ENCODE assay signal across 8 cellular contexts in genomic region chr17:43943769-43944418, GRCh38. TPM values are rescaled to one million over a fixed set of nuclear protein-coding genes. Genes with fewer than 3 reads are reported as not detected.
DNase-seq lines count a peak whose midpoint lies in the region; ATAC-seq, FAIRE-seq and TF ChIP-seq lines count a peak whose summit lies in the region.

No MANE protein-coding gene starts in this region.

- DNase-seq in DMS114 treated with DMSO at 0.1 percent for 48 hours (lab: John Stamatoyannopoulos, UW; ENCODE audit: unreplicated experiment) (peak; percentile 68), HS-5 (ENCODE audit: low read depth) (peak; percentile 40), NT2/D1 (ENCODE audit: low read depth, low spot score) (peak; percentile 63), H1 (ENCODE audit: low read depth in 1 of 2, low spot score in 2 of 2) (peak; percentile 77 to 95), mesothelial cell of epicardium (ENCODE audit: low spot score in 2 of 2, unreplicated experiment in 2 of 2) (peak; percentile 72 to 87)
- DNase-seq in activated CD8-positive, alpha-beta memory T cell treated with anti-CD3 and anti-CD28 coated beads for 48 hours (ENCODE audit: low read depth in 2 of 3, low spot score in 2 of 3), result peak; percentile 53 to 79 (median 60)
- DNase-seq in stimulated activated CD8-positive, alpha-beta memory T cell treated with anti-CD3 and anti-CD28 coated beads, Interleukin-2, amount 100 ng/mL, for 48 hours (ENCODE audit: low read depth in 2 of 2), result peak; percentile 72 to 75

- H3K4me3 ChIP-seq in NT2/D1 (ENCODE audit: insufficient read length, low read depth) (no peak overlapping the region), H1 (ENCODE audit: extremely low read depth in 1 of 4, insufficient read depth in 2 of 4, low read depth in 3 of 4, low read length in 4 of 4) (no peak overlapping the region)

- no peak overlapping the region for H4K8ac ChIP-seq in H1 (ENCODE audit: extremely low read depth, insufficient read depth, low read length)

- H3K27me3 ChIP-seq in NT2/D1 (ENCODE audit: insufficient read depth, insufficient read length) (no peaks in the 10 kb centered on the region), H1 (replicated peaks in 1 of 4; ENCODE audit: control insufficient read depth in 3 of 4, extremely low read depth in 1 of 4, insufficient read depth in 3 of 4, low read length in 3 of 4) (peaks cover 0 to 11% (median 8%) of the 10 kb centered on the region in 4 experiments; a peak in 5 of 7 replicates)

- H3K9ac ChIP-seq in NT2/D1 (ENCODE audit: insufficient read length, low read depth) (peak overlapping the region; percentile 53), H1 (replicated peaks in 1 of 4; ENCODE audit: extremely low read depth in 1 of 4, low read depth in 3 of 4, low read length in 3 of 4) (no peak overlapping the region)

- no peak overlapping the region for H4K91ac ChIP-seq in H1 (replicated peaks; ENCODE audit: insufficient read length, low read length)

- peaks cover 10% of the 10 kb centered on the region for H3K4me1 Mint-ChIP-seq in mesothelial cell of epicardium

- no peak overlapping the region; the same call in 1 of the 2 replicates for H2BK15ac ChIP-seq in H1 (ENCODE audit: low read length)

- H3K14ac ChIP-seq in H1 (ENCODE audit: insufficient read length), result no peak overlapping the region

- H3K18ac ChIP-seq in H1 (ENCODE audit: extremely low read depth, low read length), result no peak overlapping the region

- H3K4me1 ChIP-seq in NT2/D1 (ENCODE audit: insufficient read depth, insufficient read length) (peaks cover 19% of the 10 kb centered on the region), H1 (replicated peaks in 1 of 4; ENCODE audit: control insufficient read depth in 3 of 4, insufficient read depth in 4 of 4, low read length in 3 of 4) (peaks cover 0 to 6% (median 3%) of the 10 kb centered on the region in 4 experiments; a peak in 5 of 7 replicates)

- no peaks in the 10 kb centered on the region for H3K23me2 ChIP-seq in H1 (ENCODE audit: low read depth, low read length)

- H3K79me2 ChIP-seq in H1 (ENCODE audit: control insufficient read depth in 1 of 2, insufficient read depth in 2 of 2, low read length in 2 of 2), result no peaks in the 10 kb centered on the region

- H4K5ac ChIP-seq in H1 (ENCODE audit: insufficient read length, low read depth, low read length), result no peak overlapping the region

- no peaks in the 10 kb centered on the region for H3K9me3 Mint-ChIP-seq in mesothelial cell of epicardium

- POLR2A ChIA-PET in H1 (lab: Charles Lee; ENCODE audit: partially characterized antibody), result interaction anchor here (0.7 to 2.3 kb wide), 11 partner anchors 10 to 197 kb away, joined by 3 to 10 read pairs (median 3); partner anchors contain the start of gene PYY

- CTCF ChIA-PET in H1 (lab: Charles Lee; ENCODE audit: partially characterized antibody), result interaction anchor here (0.5 to 13.3 kb wide), 42 partner anchors 8 to 418 kb away, joined by 3 to 416 read pairs (median 5); partner anchors contain the start of genes CD300LG, GRN, MPP2 and NAGS

- peak; percentile 98 for FAIRE-seq in H1 (lab: Jason Lieb, UNC)

- H3K56ac ChIP-seq in H1 (replicated peaks; ENCODE audit: insufficient read length, low read depth, low read length), result no peak overlapping the region

- TF ChIP-seq RAD21 in H1 (IDR thresholded peaks at IDR 0.05 in 1 of 2, conservative IDR thresholded peaks at IDR 0.05 in 1 of 2; ENCODE audit: low read depth in 2 of 2, low read length in 2 of 2), result peak; percentile 89

- no peak overlapping the region for H2BK120ac ChIP-seq in H1 (replicated peaks; ENCODE audit: low read depth, low read length)

- WGBS in H1 (ENCODE audit: extremely low coverage in 1 of 2, insufficient coverage in 1 of 2, insufficient read length in 1 of 2, insufficient replicate concordance in 2 of 2, low coverage in 1 of 2, low lambda C conversion rate in 2 of 2, missing lambda C conversion rate in 1 of 2), 2 experiments, result 22% methylated on average over 8 of the region's 8 CpGs; no CpG with 5 or more reads in 1 of the 2 experiments

- no peak overlapping the region for H2BK12ac ChIP-seq in H1 (ENCODE audit: low read depth, low read length)

- no peak overlapping the region; the same call in 1 of the 2 replicates for H2BK20ac ChIP-seq in H1 (ENCODE audit: low read length)

- H2BK5ac ChIP-seq in H1 (ENCODE audit: low read depth, low read length), result 0 out of 2 replicates have a peak overlapping the region, but pooled peaks have one; percentile 69

- ATAC-seq in HG02840 (IDR thresholded peaks at IDR 0.05; ENCODE audit: low FRiP score, unreplicated experiment), result no peak

- no peak overlapping the region for H3K4me3 Mint-ChIP-seq in mesothelial cell of epicardium

- TF ChIP-seq POLR2A in H1 (IDR thresholded peaks at IDR 0.05; ENCODE audit: control extremely low read depth in 1 of 2, low read depth in 2 of 2, low read length in 2 of 2), result no peak

- H3K27me3 Mint-ChIP-seq in mesothelial cell of epicardium (ENCODE audit: low read depth), result peaks cover 18% of the 10 kb centered on the region

- TF ChIP-seq EP300 in H1 (IDR thresholded peaks at IDR 0.05; ENCODE audit: borderline replicate concordance in 1 of 2, low read depth in 2 of 2, low read length in 2 of 2), result no peak

- H3K79me1 ChIP-seq in H1 (ENCODE audit: low read depth, low read length), result no peaks in the 10 kb centered on the region

- H3K27ac ChIP-seq in H1 (ENCODE audit: low read depth, low read length), result no peak overlapping the region

- no peaks in the 10 kb centered on the region for H4K20me1 ChIP-seq in H1 (replicated peaks in 1 of 2; ENCODE audit: control insufficient read depth in 1 of 2, insufficient read depth in 2 of 2, low read length in 2 of 2)

- H3K9me3 ChIP-seq in NT2/D1 (ENCODE audit: insufficient read depth, low read length) (no peaks in the 10 kb centered on the region), H1 (ENCODE audit: insufficient read depth in 2 of 2, low read depth in 1 of 2, low read length in 1 of 2) (no peaks in the 10 kb centered on the region)

- H3K4ac ChIP-seq in H1 (replicated peaks; ENCODE audit: insufficient read length, low read depth, low read length), result no peak overlapping the region

- H3K36me3 ChIP-seq in NT2/D1 (ENCODE audit: insufficient read depth, insufficient read length, low read length) (no peaks in the 10 kb centered on the region), H1 (ENCODE audit: control insufficient read depth in 2 of 4, insufficient read depth in 4 of 4, low read length in 3 of 4) (no peaks in the 10 kb centered on the region)

- H3K4me2 ChIP-seq in H1 (ENCODE audit: insufficient read depth in 1 of 2, low read depth in 2 of 2, low read length in 2 of 2), result no peak overlapping the region

- no peak overlapping the region for H3K27ac Mint-ChIP-seq in mesothelial cell of epicardium

- H2AFZ ChIP-seq in H1 (ENCODE audit: low read length), result 0 out of 2 replicates have a peak overlapping the region, but pooled peaks have one; percentile 84

- TF ChIP-seq CTCF in H1 (IDR thresholded peaks at IDR 0.05; ENCODE audit: control extremely low read depth in 1 of 3, insufficient read depth in 1 of 3, low read depth in 1 of 3, low read length in 3 of 3), result peak; percentile 90 to 95 (median 93)
- TF ChIP-seq CTCF in mesothelial cell of epicardium (IDR thresholded peaks at IDR 0.05; ENCODE audit: unreplicated experiment), result peak; percentile 94

- H3K36me3 Mint-ChIP-seq in mesothelial cell of epicardium, result no peaks in the 10 kb centered on the region

- no peak overlapping the region for H2AK5ac ChIP-seq in H1 (ENCODE audit: low read depth, low read length)

- no peak overlapping the region for H3K23ac ChIP-seq in H1 (ENCODE audit: insufficient read length)

TF ChIP-seq in H1, 55 proteins besides CTCF, POLR2A, EP300 and RAD21:
- TF ChIP-seq BCL11A (IDR thresholded peaks at IDR 0.05; ENCODE audit: low read depth in 2 of 2, low read length in 2 of 2) (no peak), BACH1 (IDR thresholded peaks at IDR 0.05; ENCODE audit: low read length) (0 out of 2 replicates have a peak, but pooled peaks have one; percentile 47), YY1 (IDR thresholded peaks at IDR 0.05; ENCODE audit: low read depth, low read length) (no peak)

RNA-seq across cellular contexts. Expression of gene PPY, which starts 1.6 kb away (rescaled TPM):
- total RNA-seq in H1 (2021; fragmentation: NEBNext Ultra II Directional; extraction: Animal tissue kit (Norgen Biotek cat#: 25700)), result not detected in 2 replicates
- 0.26 TPM in 1 of 2 replicates, not detected in the other for polyA plus RNA-seq in H1 (2011; rRNA removed)
- polyA plus RNA-seq in H1 (2011; cell fraction: cytosol; rRNA removed), result 0.31 TPM
- polyA plus RNA-seq in H1 (2011; cell fraction: nucleus; rRNA removed), result 0.51 TPM
- not detected in 4 replicates for polyA plus RNA-seq in H1 (2012, experiment 1 of 2)
- polyA plus RNA-seq in H1 (2012, experiment 2 of 2), result not detected
- 0.26 TPM for polyA plus RNA-seq in H1 (2013, experiment 1 of 2)
- 0.42 TPM for polyA plus RNA-seq in H1 (2013, experiment 2 of 2)
- not detected in 2 replicates for polyA minus RNA-seq in H1 (2011; rRNA and poly(A)+ RNA removed)
- not detected for polyA minus RNA-seq in H1 (2011; cell fraction: cytosol; rRNA and poly(A)+ RNA removed)
- not detected for polyA minus RNA-seq in H1 (2011; cell fraction: nucleus; rRNA and poly(A)+ RNA removed)
- total RNA-seq in mesothelial cell of epicardium, result not detected in 3 replicates

RNA-seq across cellular contexts. Expression of gene PYY, which starts 9.8 kb away (rescaled TPM):
- 0.42 and 0.93 TPM in 2 replicates for total RNA-seq in H1 (2021; fragmentation: NEBNext Ultra II Directional; extraction: Animal tissue kit (Norgen Biotek cat#: 25700))
- 2.7 and 3.4 TPM in 2 replicates for polyA plus RNA-seq in H1 (2011; rRNA removed)
- polyA plus RNA-seq in H1 (2011; cell fraction: cytosol; rRNA removed), result 1.0 TPM
- polyA plus RNA-seq in H1 (2011; cell fraction: nucleus; rRNA removed), result 2.4 TPM
- polyA plus RNA-seq in H1 (2012, experiment 1 of 2), result 1.0 to 3.2 TPM (median 1.7 TPM) in 4 replicates
- 2.4 TPM for polyA plus RNA-seq in H1 (2012, experiment 2 of 2)
- polyA plus RNA-seq in H1 (2013, experiment 1 of 2), result 3.9 TPM
- polyA plus RNA-seq in H1 (2013, experiment 2 of 2), result 4.8 TPM
- 0.57 TPM in 1 of 2 replicates, not detected in the other for polyA minus RNA-seq in H1 (2011; rRNA and poly(A)+ RNA removed)
- not detected for polyA minus RNA-seq in H1 (2011; cell fraction: cytosol; rRNA and poly(A)+ RNA removed)
- polyA minus RNA-seq in H1 (2011; cell fraction: nucleus; rRNA and poly(A)+ RNA removed), result not detected
- not detected in 3 replicates for total RNA-seq in mesothelial cell of epicardium

RNA-seq across cellular contexts. Expression of gene MPP2, which starts 36.6 kb away (rescaled TPM):
- 30.9 and 31.6 TPM in 2 replicates for total RNA-seq in H1 (2021; fragmentation: NEBNext Ultra II Directional; extraction: Animal tissue kit (Norgen Biotek cat#: 25700))
- 33.5 and 34.1 TPM in 2 replicates for polyA plus RNA-seq in H1 (2011; rRNA removed)
- polyA plus RNA-seq in H1 (2011; cell fraction: cytosol; rRNA removed), result 32.2 TPM
- polyA plus RNA-seq in H1 (2011; cell fraction: nucleus; rRNA removed), result 34.9 TPM
- polyA plus RNA-seq in H1 (2012, experiment 1 of 2), result 24.3 to 30.8 TPM (median 28.2 TPM) in 4 replicates
- 35.9 TPM for polyA plus RNA-seq in H1 (2012, experiment 2 of 2)
- polyA plus RNA-seq in H1 (2013, experiment 1 of 2), result 12.0 TPM
- polyA plus RNA-seq in H1 (2013, experiment 2 of 2), result 12.3 TPM
- polyA minus RNA-seq in H1 (2011; rRNA and poly(A)+ RNA removed), result 41.6 and 46.0 TPM in 2 replicates
- polyA minus RNA-seq in H1 (2011; cell fraction: cytosol; rRNA and poly(A)+ RNA removed), result 23.7 TPM
- 15.2 TPM for polyA minus RNA-seq in H1 (2011; cell fraction: nucleus; rRNA and poly(A)+ RNA removed)
- 11.6 to 14.1 TPM (median 13.0 TPM) in 3 replicates for total RNA-seq in mesothelial cell of epicardium
